In genomic region chr2:101581675-101582299, GRCh38 we compare ENCODE assay signal across 35 cellular contexts.
"Had no signal": no experiment of that assay in that cellular context is flagged by ENCODE, and none has a peak within 500 bp of the region (broad histone marks: within the 10 kb centered on the region; RNA-seq: fewer than 3 reads in every experiment).

No MANE protein-coding gene starts in this region.

- H3K9me3 ChIP-seq: adrenal gland, body of pancreas had no signal

- H3K27me3 ChIP-seq: adrenal gland, body of pancreas, brain microvascular endothelial cell, breast epithelium had no signal

- H3K4me3 ChIP-seq: adrenal gland, body of pancreas, breast epithelium had no signal

- H3K4me3 Mint-ChIP-seq: activated B cell treated with CpG ODN at 0.5 μM for 24 hours; activated CD4-positive, alpha-beta memory T cell treated with anti-CD3 and anti-CD28 coated beads for 36 hours; activated CD4-positive, alpha-beta T cell treated with anti-CD3 and anti-CD28 coated beads, Interleukin-2, amount 10 ng/mL, durations not matched to agents 24 days and 14 days; activated CD8-positive, alpha-beta T cell treated with anti-CD3 and anti-CD28 coated beads for 36 hours; activated naive CD4-positive, alpha-beta T cell treated with anti-CD3 and anti-CD28 coated beads for 36 hours; activated naive CD8-positive, alpha-beta T cell treated with anti-CD3 and anti-CD28 coated beads for 36 hours; activated T-cell treated with anti-CD3 and anti-CD28 coated beads, Interleukin-2, amount 50 U/mL, for 4 hours; activated T-cell treated with anti-CD3 and anti-CD28 coated beads, Interleukin-2, amount 50 U/mL, for 72 hours; activated T-helper 1 cell treated with anti-CD3 and anti-CD28 coated beads, Interleukin-12 subunit alpha, Interleukin-12 subunit beta, Interleukin-2, Interleukin-4 antibody, amounts not matched to agents 30 ng/mL and 10 ng/mL and 1 ng/mL, durations not matched to agents 14 hours and 24 hours and 36 hours; activated T-helper 17 cell treated with anti-CD3 and anti-CD28 coated beads, Interleukin-2, amount 50 U/mL, for 72 hours; T-helper 1 cell treated with Interleukin-12 subunit alpha and Interleukin-12 subunit beta and Interleukin-4 antibody, amounts not matched to agents 30 μg/mL and 1 μg/mL, for 36 hours; T-helper 2 cell treated with Interferon-gamma antibody and Interleukin-4, amounts not matched to agents 5 μg/mL and 100 μg/mL, for 36 hours had no signal

- H3K36me3 ChIP-seq: adrenal gland, brain microvascular endothelial cell, breast epithelium had no signal

- H3K27ac Mint-ChIP-seq: activated CD4-positive, alpha-beta memory T cell treated with anti-CD3 and anti-CD28 coated beads for 36 hours; activated CD4-positive, alpha-beta T cell treated with anti-CD3 and anti-CD28 coated beads, Interleukin-2, amount 10 ng/mL, durations not matched to agents 24 days and 14 days; activated CD8-positive, alpha-beta T cell treated with anti-CD3 and anti-CD28 coated beads for 36 hours; activated naive CD4-positive, alpha-beta T cell treated with anti-CD3 and anti-CD28 coated beads for 36 hours; activated naive CD4-positive, alpha-beta T cell treated with anti-CD3 and anti-CD28 coated beads, Interleukin-2, amount 50 U/mL, for 72 hours; activated naive CD8-positive, alpha-beta T cell treated with anti-CD3 and anti-CD28 coated beads for 36 hours; activated T-cell treated with anti-CD3 and anti-CD28 coated beads, Interleukin-2, amount 50 U/mL, for 72 hours; activated T-helper 1 cell treated with anti-CD3 and anti-CD28 coated beads, Interleukin-12 subunit alpha, Interleukin-12 subunit beta, Interleukin-2, Interleukin-4 antibody, amounts not matched to agents 30 ng/mL and 10 ng/mL and 1 ng/mL, durations not matched to agents 14 hours and 24 hours and 36 hours; T-helper 1 cell treated with Interleukin-12 subunit alpha and Interleukin-12 subunit beta and Interleukin-4 antibody, amounts not matched to agents 30 μg/mL and 1 μg/mL, for 36 hours; T-helper 2 cell treated with Interferon-gamma antibody and Interleukin-4, amounts not matched to agents 5 μg/mL and 100 μg/mL, for 36 hours had no signal

- H3K4me1 ChIP-seq: adrenal gland, body of pancreas, breast epithelium had no signal

- H3K36me3 Mint-ChIP-seq: activated naive CD8-positive, alpha-beta T cell treated with anti-CD3 and anti-CD28 coated beads for 36 hours had no signal

- H3K4me1 Mint-ChIP-seq: activated B cell treated with CpG ODN at 0.5 μM for 24 hours; activated naive CD8-positive, alpha-beta T cell treated with anti-CD3 and anti-CD28 coated beads for 36 hours had no signal

- DNase-seq: activated B cell treated with CpG ODN at 0.5 μM for 24 hours; activated CD4-positive, alpha-beta memory T cell treated with anti-CD3 and anti-CD28 coated beads for 36 hours; activated CD4-positive, alpha-beta T cell treated with anti-CD3 and anti-CD28 coated beads for 4 hours; activated CD4-positive, alpha-beta T cell treated with anti-CD3 and anti-CD28 coated beads, Interleukin-2, amount 10 ng/mL, durations not matched to agents 24 days and 14 days; activated CD4-positive, alpha-beta T cell treated with anti-CD3 and anti-CD28 coated beads, Interleukin-2, amount 50 U/mL, for 1 hour; activated CD4-positive, alpha-beta T cell treated with anti-CD3 and anti-CD28 coated beads, Interleukin-2, amount 50 U/mL, for 4 hours; activated CD4-positive, CD25-positive, alpha-beta regulatory T cell treated with anti-CD3 and anti-CD28 coated beads, Interleukin-2, amount 50 U/mL, for 72 hours; activated CD8-positive, alpha-beta memory T cell treated with anti-CD3 and anti-CD28 coated beads, Interleukin-2, amount 50 U/mL, for 4 hours; activated CD8-positive, alpha-beta T cell treated with anti-CD3 and anti-CD28 coated beads for 36 hours; activated effector memory CD4-positive, alpha-beta T cell treated with anti-CD3 and anti-CD28 coated beads, Interleukin-2, amount 50 U/mL, for 16 hours; activated gamma-delta T cell treated with Interleukin-2 at 50 U/mL for 16 hours; activated naive CD4-positive, alpha-beta T cell; activated naive CD4-positive, alpha-beta T cell treated with anti-CD3 and anti-CD28 coated beads for 36 hours; activated naive CD4-positive, alpha-beta T cell treated with anti-CD3 and anti-CD28 coated beads, Interleukin-2, amount 50 U/mL, for 16 hours; activated naive CD8-positive, alpha-beta T cell treated with anti-CD3 and anti-CD28 coated beads for 36 hours; activated T-cell treated with anti-CD3 and anti-CD28 coated beads for 4 hours; activated T-cell treated with anti-CD3 and anti-CD28 coated beads, Interleukin-2, amount 50 U/mL, for 1 hour; activated T-cell treated with anti-CD3 and anti-CD28 coated beads, Interleukin-2, amount 50 U/mL, for 4 hours; activated T-cell treated with anti-CD3 and anti-CD28 coated beads, Interleukin-2, amount 50 U/mL, for 72 hours; adrenal gland; amniotic stem cell; aorta; body of pancreas; brain microvascular endothelial cell; central memory CD4-positive, alpha-beta T cell; T-helper 1 cell; T-helper 2 cell; T-helper 9 cell had no signal

- H3K27me3 Mint-ChIP-seq: activated B cell treated with CpG ODN at 0.5 μM for 24 hours; activated CD4-positive, alpha-beta memory T cell treated with anti-CD3 and anti-CD28 coated beads for 36 hours; activated CD8-positive, alpha-beta T cell treated with anti-CD3 and anti-CD28 coated beads for 36 hours; activated naive CD8-positive, alpha-beta T cell treated with anti-CD3 and anti-CD28 coated beads for 36 hours; activated T-helper 17 cell treated with anti-CD3 and anti-CD28 coated beads, Interleukin-2, amount 50 U/mL, for 72 hours had no signal

- H3K27ac ChIP-seq: adrenal gland, body of pancreas, brain microvascular endothelial cell, breast epithelium, VCaP had no signal
